14 cellular contexts compared by ENCODE assay signal in genomic region chr15:70435369-70435768, GRCh38.
DNase-seq lines count a peak whose midpoint lies in the region; ATAC-seq and TF ChIP-seq lines count a peak whose summit lies in the region.
"Had no signal": no experiment of that assay in that cellular context is flagged by ENCODE, and none has a peak within 500 bp of the region (broad histone marks: within the 10 kb centered on the region; RNA-seq: fewer than 3 reads in every experiment).

No MANE protein-coding gene starts in this region.

- peaks cover 21% of the 10 kb centered on the region for H3K4me1 ChIP-seq in OCI-LY1 (ENCODE audit: insufficient read depth, low read length, severe bottlenecking)
- H3K4me1 ChIP-seq in trophoblast cell (ENCODE audit: control insufficient read depth in 1 of 2, insufficient read depth in 2 of 2, low read length in 2 of 2), result peaks cover 21 to 32% of the 10 kb centered on the region in 2 experiments

- no peak overlapping the region for H3K14ac ChIP-seq in trophoblast cell (ENCODE audit: low read length)

- TF ChIP-seq CTCF in activated CD8-positive, alpha-beta T cell treated with anti-CD3 and anti-CD28 coated beads for 36 hours (IDR thresholded peaks at IDR 0.05), result no peak
- TF ChIP-seq CTCF in OCI-LY1 (IDR thresholded peaks at IDR 0.05; ENCODE audit: low read length), result no peak

- no peaks in the 10 kb centered on the region for H3K79me1 ChIP-seq in trophoblast cell (ENCODE audit: low read length)

- H3K4me2 ChIP-seq in OCI-LY1 (ENCODE audit: low read length), result peak overlapping the region; percentile 46
- H3K4me2 ChIP-seq in trophoblast cell (ENCODE audit: low read length), result no peak overlapping the region
- H3K4me2 ChIP-seq: A549 had no signal

- H3K27me3 Mint-ChIP-seq in activated CD8-positive, alpha-beta T cell treated with anti-CD3 and anti-CD28 coated beads, Interleukin-2, amount 10 ng/mL, durations not matched to agents 7 days and 5 days (ENCODE audit: low read depth), result peaks cover 11% of the 10 kb centered on the region
- peaks cover 2% of the 10 kb centered on the region for H3K27me3 Mint-ChIP-seq in activated CD8-positive, alpha-beta T cell treated with anti-CD3 and anti-CD28 coated beads for 36 hours

- no peaks in the 10 kb centered on the region for H3K9me2 ChIP-seq in OCI-LY1 (ENCODE audit: low read depth, low read length)

- peak; percentile 58 for ATAC-seq in activated CD8-positive, alpha-beta T cell treated with anti-CD3 and anti-CD28 coated beads, Interleukin-2, amount 10 ng/mL, durations not matched to agents 7 days and 5 days
- no peak for ATAC-seq in activated CD8-positive, alpha-beta T cell treated with anti-CD3 and anti-CD28 coated beads for 36 hours
- peak; percentile 53 for ATAC-seq in HG02678 (IDR thresholded peaks at IDR 0.05; ENCODE audit: unreplicated experiment)
- no peak for ATAC-seq in GM19455 (IDR thresholded peaks at IDR 0.05; ENCODE audit: unreplicated experiment)
- ATAC-seq: A549 had no signal

- H3K4ac ChIP-seq in trophoblast cell (ENCODE audit: low read depth, low read length), result no peak overlapping the region

- H3K4me3 ChIP-seq in OCI-LY1 (ENCODE audit: low read depth, low read length, poor library complexity, severe bottlenecking) (no peak overlapping the region), trophoblast cell (ENCODE audit: low read depth, low read length) (no peak overlapping the region)
- H3K4me3 ChIP-seq: A549, ovary had no signal

- H3K79me2 ChIP-seq in OCI-LY1 (ENCODE audit: insufficient read depth, low read length) (no peaks in the 10 kb centered on the region), trophoblast cell (ENCODE audit: control insufficient read depth, insufficient read depth, low read length, poor library complexity) (no peaks in the 10 kb centered on the region)

- H3K27me3 ChIP-seq in OCI-LY1 (ENCODE audit: insufficient read depth, low read length) (no peaks in the 10 kb centered on the region; the same call in 1 of the 2 replicates), trophoblast cell (ENCODE audit: insufficient read depth, low read length) (no peaks in the 10 kb centered on the region)
- H3K27me3 ChIP-seq: ovary had no signal

- CTCF ChIA-PET in activated CD8-positive, alpha-beta T cell treated with anti-CD3 and anti-CD28 coated beads, Interleukin-2, amount 10 ng/mL, durations not matched to agents 7 days and 5 days (lab: Charles Lee), result no interaction called here
- CTCF ChIA-PET in activated CD8-positive, alpha-beta T cell treated with anti-CD3 and anti-CD28 coated beads for 36 hours (lab: Charles Lee), result interaction anchor here (0.5 to 1.1 kb wide), 2 partner anchors 21 to 31 kb away, joined by 3 read pairs; no protein-coding TSS in a partner anchor

- WGBS in trophoblast cell (ENCODE audit: extremely low coverage, insufficient coverage, insufficient read length), result no CpG with 5 or more reads among the region's 3 CpGs

- H2AK5ac ChIP-seq in trophoblast cell (ENCODE audit: low read length), result no peak overlapping the region

- H2BK120ac ChIP-seq in trophoblast cell (ENCODE audit: insufficient read depth, low read length, poor library complexity), result no peak overlapping the region

- no peaks in the 10 kb centered on the region for H4K20me1 ChIP-seq in OCI-LY1 (ENCODE audit: insufficient read depth, low read length)

- H3K9me3 ChIP-seq in OCI-LY1 (ENCODE audit: low read length) (no peaks in the 10 kb centered on the region), trophoblast cell (ENCODE audit: insufficient read depth, low read depth, low read length) (peaks cover 3% of the 10 kb centered on the region)
- H3K9me3 ChIP-seq: A549, ovary had no signal

- H3K27ac Mint-ChIP-seq in activated CD8-positive, alpha-beta T cell treated with anti-CD3 and anti-CD28 coated beads, Interleukin-2, amount 10 ng/mL, durations not matched to agents 7 days and 5 days, result peak overlapping the region; percentile 65
- no peak overlapping the region for H3K27ac Mint-ChIP-seq in activated CD8-positive, alpha-beta T cell treated with anti-CD3 and anti-CD28 coated beads for 36 hours

- POLR2A ChIA-PET in activated CD8-positive, alpha-beta T cell treated with anti-CD3 and anti-CD28 coated beads, Interleukin-2, amount 10 ng/mL, durations not matched to agents 7 days and 5 days (lab: Charles Lee), result no interaction called here
- POLR2A ChIA-PET in activated CD8-positive, alpha-beta T cell treated with anti-CD3 and anti-CD28 coated beads for 36 hours (lab: Charles Lee), result no interaction called here

- H2AFZ ChIP-seq in OCI-LY1 (ENCODE audit: low read length) (no peak overlapping the region), trophoblast cell (ENCODE audit: insufficient read depth, low read length, poor library complexity) (no peak overlapping the region)

- H2BK5ac ChIP-seq in trophoblast cell (ENCODE audit: low read depth, low read length, poor library complexity), result no peak overlapping the region

- H2BK12ac ChIP-seq in trophoblast cell (ENCODE audit: low read length), result no peak overlapping the region

- H3F3A ChIP-seq in OCI-LY1 (ENCODE audit: insufficient read depth, low read length), result no peaks in the 10 kb centered on the region

- no peak overlapping the region for H3K9ac ChIP-seq in OCI-LY1 (ENCODE audit: low read length)
- no peak overlapping the region for H3K9ac ChIP-seq in trophoblast cell (ENCODE audit: low read length)

- no peak overlapping the region for H3K4me3 Mint-ChIP-seq in activated CD8-positive, alpha-beta T cell treated with anti-CD3 and anti-CD28 coated beads, Interleukin-2, amount 10 ng/mL, durations not matched to agents 7 days and 5 days
- H3K4me3 Mint-ChIP-seq in activated CD8-positive, alpha-beta T cell treated with anti-CD3 and anti-CD28 coated beads for 36 hours, result no peak overlapping the region

- H4K8ac ChIP-seq in trophoblast cell (ENCODE audit: low read depth, low read length), result no peak overlapping the region

- no peak overlapping the region for H3K18ac ChIP-seq in trophoblast cell (ENCODE audit: low read length)

- no peak for DNase-seq in activated CD8-positive, alpha-beta T cell treated with anti-CD3 and anti-CD28 coated beads, Interleukin-2, amount 10 ng/mL, durations not matched to agents 7 days and 5 days
- no peak for DNase-seq in activated CD8-positive, alpha-beta T cell treated with anti-CD3 and anti-CD28 coated beads for 36 hours
- DNase-seq in trophoblast cell, result peak; percentile 67 to 84
- no peak for DNase-seq in activated CD8-positive, alpha-beta memory T cell treated with anti-CD3 and anti-CD28 coated beads for 24 hours
- DNase-seq in NCI-H1436 treated with DMSO at 0.1 percent for 48 hours (lab: John Stamatoyannopoulos, UW), result no peak
- DNase-seq: activated effector memory CD4-positive, alpha-beta T cell treated with Interleukin-2 at 50 U/mL for 16 hours; foreskin fibroblast; ovary; stimulated activated CD4-positive, alpha-beta T cell treated with anti-CD3 and anti-CD28 coated beads, Interleukin-2, amount 100 ng/mL, for 48 hours; WERI-Rb-1 had no signal

- no peak overlapping the region for H3K23ac ChIP-seq in trophoblast cell (ENCODE audit: low read length)

- intact Hi-C loops in activated CD8-positive, alpha-beta T cell treated with anti-CD3 and anti-CD28 coated beads for 36 hours (cut with micrococcal nuclease), result no loop called here

- H3K27ac ChIP-seq in OCI-LY1 (ENCODE audit: low read depth, low read length, poor library complexity, severe bottlenecking) (peak overlapping the region; percentile 62), trophoblast cell (ENCODE audit: low read depth, low read length) (no peak overlapping the region)
- H3K27ac ChIP-seq: ovary, WERI-Rb-1 had no signal

- peaks cover 32% of the 10 kb centered on the region for H3K4me1 Mint-ChIP-seq in activated CD8-positive, alpha-beta T cell treated with anti-CD3 and anti-CD28 coated beads, Interleukin-2, amount 10 ng/mL, durations not matched to agents 7 days and 5 days (ENCODE audit: low read depth)
- peaks cover 21% of the 10 kb centered on the region for H3K4me1 Mint-ChIP-seq in activated CD8-positive, alpha-beta T cell treated with anti-CD3 and anti-CD28 coated beads for 36 hours (ENCODE audit: low read depth)

- no peak overlapping the region for H4K91ac ChIP-seq in trophoblast cell (ENCODE audit: low read depth, low read length)

- H3K9me3 Mint-ChIP-seq in activated CD8-positive, alpha-beta T cell treated with anti-CD3 and anti-CD28 coated beads, Interleukin-2, amount 10 ng/mL, durations not matched to agents 7 days and 5 days (ENCODE audit: insufficient read depth), result no peaks in the 10 kb centered on the region
- H3K9me3 Mint-ChIP-seq in activated CD8-positive, alpha-beta T cell treated with anti-CD3 and anti-CD28 coated beads for 36 hours, result no peaks in the 10 kb centered on the region

- no peak overlapping the region for H4K12ac ChIP-seq in trophoblast cell (ENCODE audit: low read depth, low read length)

- H3K36me3 ChIP-seq in OCI-LY1 (ENCODE audit: insufficient read depth, low read length) (no peaks in the 10 kb centered on the region), trophoblast cell (ENCODE audit: control insufficient read depth in 1 of 2, insufficient read depth in 2 of 2, low read length in 2 of 2) (no peaks in the 10 kb centered on the region)
- H3K36me3 ChIP-seq: ovary, WERI-Rb-1 had no signal

- no peaks in the 10 kb centered on the region for H3K36me3 Mint-ChIP-seq in activated CD8-positive, alpha-beta T cell treated with anti-CD3 and anti-CD28 coated beads, Interleukin-2, amount 10 ng/mL, durations not matched to agents 7 days and 5 days (ENCODE audit: low read depth)
- H3K36me3 Mint-ChIP-seq in activated CD8-positive, alpha-beta T cell treated with anti-CD3 and anti-CD28 coated beads for 36 hours (ENCODE audit: low read depth), result no peaks in the 10 kb centered on the region

Comparison
In these comparisons a context has a peak if more than half of its experiments do, and no peak if none do; other contexts are left out.
1. ATAC-seq: peak in activated CD8-positive, alpha-beta T cell treated with anti-CD3 and anti-CD28 coated beads, Interleukin-2, amount 10 ng/mL, durations not matched to agents 7 days and 5 days (single experiment) and HG02678 (single experiment); none in activated CD8-positive, alpha-beta T cell treated with anti-CD3 and anti-CD28 coated beads for 36 hours (single experiment) and GM19455 (single experiment).
2. DNase-seq: peak in trophoblast cell (2 of 2); none in activated CD8-positive, alpha-beta T cell treated with anti-CD3 and anti-CD28 coated beads, Interleukin-2, amount 10 ng/mL, durations not matched to agents 7 days and 5 days (single experiment), activated CD8-positive, alpha-beta T cell treated with anti-CD3 and anti-CD28 coated beads for 36 hours (single experiment), activated CD8-positive, alpha-beta memory T cell treated with anti-CD3 and anti-CD28 coated beads for 24 hours (single experiment) and NCI-H1436 treated with DMSO at 0.1 percent for 48 hours (single experiment).